In genomic region chr14:83798421-83798820, GRCh38 we compare ENCODE assay signal across 25 cellular contexts.
"Had no signal": no experiment of that assay in that cellular context is flagged by ENCODE, and none has a peak within 500 bp of the region (broad histone marks: within the 10 kb centered on the region; RNA-seq: fewer than 3 reads in every experiment).

No MANE protein-coding gene starts in this region.

- H3K27me3 Mint-ChIP-seq: effector memory CD8-positive, alpha-beta T cell; naive B cell; natural killer cell treated with Interleukin-12 subunit alpha and Interleukin-12 subunit beta and Interleukin-15 and Interleukin-18, amount 100 ng/mL, for 72 hours had no signal

- H3K4me1 Mint-ChIP-seq: naive B cell; stimulated activated effector memory CD8-positive, alpha-beta T cell treated with anti-CD3 and anti-CD28 coated beads, Interleukin-12 subunit alpha, Interleukin-12 subunit beta, amount 100 ng/mL, for 72 hours had no signal

- H3K27me3 ChIP-seq: gastrocnemius medialis, heart left ventricle, hepatocyte, left lung, sigmoid colon, stomach, thyroid gland, vagina had no signal

- H3K36me3 ChIP-seq: gastrocnemius medialis, heart left ventricle, left lung, prostate gland, sigmoid colon, stomach, thyroid gland, vagina had no signal

- H3K4me3 Mint-ChIP-seq: effector memory CD8-positive, alpha-beta T cell; mesothelial cell of epicardium; naive B cell; natural killer cell treated with Interleukin-12 subunit alpha and Interleukin-12 subunit beta and Interleukin-15 and Interleukin-18, amount 100 ng/mL, for 72 hours; stimulated activated effector memory CD8-positive, alpha-beta T cell treated with anti-CD3 and anti-CD28 coated beads, Interleukin-12 subunit alpha, Interleukin-12 subunit beta, amount 100 ng/mL, for 72 hours had no signal

- DNase-seq: cortex of kidney; effector memory CD8-positive, alpha-beta T cell; foreskin fibroblast; gastrocnemius medialis; heart left ventricle; kidney; left lung; mesenchymal stem cell; mucosa of descending colon; naive B cell; nucleus accumbens; right cardiac atrium; sigmoid colon; stimulated activated CD4-positive, alpha-beta T cell treated with anti-CD3 and anti-CD28 coated beads, Interleukin-2, amount 100 ng/mL, for 24 hours; stimulated activated CD4-positive, alpha-beta T cell treated with anti-CD3 and anti-CD28 coated beads, Interleukin-4, amount 100 ng/mL, for 24 hours; stimulated activated naive CD4-positive, alpha-beta T cell treated with Interleukin-2 at 50 U/mL for 16 hours; stomach; thyroid gland; trophoblast cell had no signal

- H3K27ac ChIP-seq: gastrocnemius medialis, heart left ventricle, hepatocyte, left lung, prostate gland, sigmoid colon, stomach, thyroid gland, vagina had no signal

- H3K36me3 Mint-ChIP-seq: mesothelial cell of epicardium; naive B cell; stimulated activated effector memory CD8-positive, alpha-beta T cell treated with anti-CD3 and anti-CD28 coated beads, Interleukin-12 subunit alpha, Interleukin-12 subunit beta, amount 100 ng/mL, for 72 hours had no signal

- H3K9me3 ChIP-seq: gastrocnemius medialis, heart left ventricle, left lung, prostate gland, sigmoid colon, stomach, thyroid gland, vagina had no signal

- H3K27ac Mint-ChIP-seq: effector memory CD8-positive, alpha-beta T cell; mesothelial cell of epicardium; naive B cell; natural killer cell treated with Interleukin-12 subunit alpha and Interleukin-12 subunit beta and Interleukin-15 and Interleukin-18, amount 100 ng/mL, for 72 hours; stimulated activated effector memory CD8-positive, alpha-beta T cell treated with anti-CD3 and anti-CD28 coated beads, Interleukin-12 subunit alpha, Interleukin-12 subunit beta, amount 100 ng/mL, for 72 hours had no signal

- H3K4me3 ChIP-seq: gastrocnemius medialis, heart left ventricle, hepatocyte, left lung, mucosa of descending colon, prostate gland, sigmoid colon, stomach, thyroid gland, vagina had no signal

- ATAC-seq: effector memory CD8-positive, alpha-beta T cell; gastrocnemius medialis; heart left ventricle; left lung; mucosa of descending colon; natural killer cell treated with Interleukin-12 subunit alpha and Interleukin-12 subunit beta and Interleukin-15 and Interleukin-18, amount 100 ng/mL, for 72 hours; right cardiac atrium; stimulated activated effector memory CD8-positive, alpha-beta T cell treated with anti-CD3 and anti-CD28 coated beads, Interleukin-12 subunit alpha, Interleukin-12 subunit beta, amount 100 ng/mL, for 72 hours had no signal

- H3K4me1 ChIP-seq: gastrocnemius medialis, heart left ventricle, left lung, prostate gland, sigmoid colon, stomach, thyroid gland, vagina had no signal
